Comparison of ENCODE assay signal across 8 cellular contexts in genomic region chr22:17637490-17638181, GRCh38. TPM values are rescaled to one million over a fixed set of nuclear protein-coding genes. Genes with fewer than 3 reads are reported as not detected.
DNase-seq lines count a peak whose midpoint lies in the region; ATAC-seq, FAIRE-seq and TF ChIP-seq lines count a peak whose summit lies in the region.

No MANE protein-coding gene starts in this region.

- no peaks in the 10 kb centered on the region for H3K9me3 ChIP-seq in body of pancreas
- no peaks in the 10 kb centered on the region for H3K9me3 ChIP-seq in mononuclear cell (ENCODE audit: low read depth, low read length)

- H3K79me2 ChIP-seq in ACC112 (ENCODE audit: control insufficient read depth, insufficient read depth, low read length, unreplicated experiment) = peaks cover 22% of the 10 kb centered on the region

- peaks cover 31% of the 10 kb centered on the region for H3K4me1 ChIP-seq in ACC112 (ENCODE audit: control insufficient read depth, insufficient read depth, low read length, unreplicated experiment)
- H3K4me1 ChIP-seq in body of pancreas = peaks cover 21% of the 10 kb centered on the region
- H3K4me1 ChIP-seq in mononuclear cell (ENCODE audit: insufficient read depth, low read length) = peaks cover 31% of the 10 kb centered on the region

- H2AFZ ChIP-seq in ACC112 (ENCODE audit: low read length, unreplicated experiment) = peak overlapping the region; percentile 48

- FAIRE-seq in GM12891 (lab: Jason Lieb, UNC) = no peak

- H3K27ac Mint-ChIP-seq in HFFc6 = peak overlapping the region; percentile 99

- ATAC-seq in body of pancreas = no peak

- no peak for DNase-seq in HFFc6
- DNase-seq in body of pancreas = no peak
- DNase-seq in KG1 (lab: John Stamatoyannopoulos, UW) = no peak
- DNase-seq in GF-D8 (lab: John Stamatoyannopoulos, UW) = no peak
- no peak for DNase-seq in GM12891 (ENCODE audit: insufficient read length, low spot score)
- no peak for DNase-seq in activated CD4-positive, CD25-positive, alpha-beta regulatory T cell (lab: John Stamatoyannopoulos, UW)

- H3K36me3 ChIP-seq in ACC112 (ENCODE audit: insufficient read depth, low read length) (no peaks in the 10 kb centered on the region), body of pancreas (replicated peaks in 1 of 2; ENCODE audit: insufficient read depth in 1 of 2, low read depth in 2 of 2) (no peaks in the 10 kb centered on the region)

- H3K27ac ChIP-seq in ACC112 (ENCODE audit: low read depth, low read length) = peak overlapping the region; percentile 83
- peak overlapping the region; percentile 97 to 99 (median 98) for H3K27ac ChIP-seq in body of pancreas

- intact Hi-C loops in body of pancreas (cut with DNase I) = no loop called here

- peaks cover 28% of the 10 kb centered on the region for H3K4me1 Mint-ChIP-seq in HFFc6 (ENCODE audit: low read depth)

- peaks cover 6% of the 10 kb centered on the region for H3K27me3 Mint-ChIP-seq in HFFc6 (ENCODE audit: insufficient read depth)

- no peak for TF ChIP-seq POLR2A in body of pancreas (IDR thresholded peaks at IDR 0.05)
- no peak for TF ChIP-seq POLR2A in GM12891 (IDR thresholded peaks at IDR 0.05; ENCODE audit: low read depth, low read length)

- WGBS in body of pancreas, 2 donors = 42 to 47% methylated on average over 10 of the region's 10 CpGs

- no peaks in the 10 kb centered on the region for H3K27me3 ChIP-seq in ACC112 (ENCODE audit: insufficient read depth, low read length)
- H3K27me3 ChIP-seq in body of pancreas = no peaks in the 10 kb centered on the region
- H3K27me3 ChIP-seq in mononuclear cell (ENCODE audit: insufficient read depth, low read length) = no peaks in the 10 kb centered on the region

- TF ChIP-seq CTCF in HFFc6 (IDR thresholded peaks at IDR 0.05) = no peak
- TF ChIP-seq CTCF in body of pancreas (IDR thresholded peaks at IDR 0.05) = no peak

- H3K4me3 ChIP-seq in ACC112 (ENCODE audit: low read depth, low read length) (peak overlapping the region; percentile 96), body of pancreas (peak overlapping the region in 1 of 2 donors; percentile 76), mononuclear cell (ENCODE audit: low read length) (peak overlapping the region; percentile 83)

- H3K4me3 Mint-ChIP-seq in HFFc6 = peak overlapping the region; percentile 95

- peaks cover 17% of the 10 kb centered on the region for H3K36me3 Mint-ChIP-seq in HFFc6 (ENCODE audit: low read depth)

- H3K9me3 Mint-ChIP-seq in HFFc6 = no peaks in the 10 kb centered on the region

TF ChIP-seq in GM12891, 5 proteins besides CTCF, POLR2A, EP300 and RAD21:
- TF ChIP-seq TAF1 (IDR thresholded peaks at IDR 0.05; ENCODE audit: low read depth, low read length) = no peak
- no peak for TF ChIP-seq PAX5 (IDR thresholded peaks at IDR 0.05; ENCODE audit: insufficient read depth, low read length, severe bottlenecking)
- TF ChIP-seq POU2F2 (IDR thresholded peaks at IDR 0.05; ENCODE audit: low read depth, low read length) = no peak
- TF ChIP-seq SPI1 (IDR thresholded peaks at IDR 0.05; ENCODE audit: low read depth, low read length) = no peak
- TF ChIP-seq POLR2AphosphoS5 (IDR thresholded peaks at IDR 0.05; ENCODE audit: low read depth, low read length) = no peak

RNA-seq across cellular contexts. Expression of gene BCL2L13, which starts 0.9 kb away (rescaled TPM):
- total RNA-seq in HFFc6 (2021; fragmentation: NEBNext Ultra II Directional; extraction: Animal tissue kit (Norgen Biotek cat#: 25700)) = 10 to 100 TPM; 46.7 to 53.1 (median 49.7) TPM
- total RNA-seq in body of pancreas (10 to 100 TPM; 19.8 to 35.0 TPM), mononuclear cell (25.9 TPM)
- polyA plus RNA-seq in GM12891 (2012; ENCODE audit: low read depth, missing spikeins) = 24.0 TPM

RNA-seq across cellular contexts. Expression of gene ATP6V1E1, which starts 9.1 kb away (rescaled TPM):
- total RNA-seq in HFFc6 (2021; fragmentation: NEBNext Ultra II Directional; extraction: Animal tissue kit (Norgen Biotek cat#: 25700)) = 100 to 1,000 TPM; 156 to 194 (median 168) TPM
- total RNA-seq in body of pancreas (10 to 100 TPM; 38.1 to 58.7 TPM), mononuclear cell (74.2 TPM)
- 95.9 TPM for polyA plus RNA-seq in GM12891 (2012; ENCODE audit: low read depth, missing spikeins)
